In genomic region chr4:74840931-74841330, GRCh38 we compare ENCODE assay signal across 31 cellular contexts. TPM values are rescaled to one million over a fixed set of nuclear protein-coding genes. Genes with fewer than 3 reads are reported as not detected.
"Had no signal": no experiment of that assay in that cellular context is flagged by ENCODE, and none has a peak within 500 bp of the region (broad histone marks: within the 10 kb centered on the region; RNA-seq: fewer than 3 reads in every experiment).

No MANE protein-coding gene starts in this region.

- H3K27me3 ChIP-seq: adrenal gland, body of pancreas, cardiac muscle cell, foreskin keratinocyte, heart right ventricle, spleen, transverse colon had no signal

- H3K36me3 ChIP-seq: adrenal gland, cardiac muscle cell, heart right ventricle, lower lobe of right lung, spleen, transverse colon, WERI-Rb-1 had no signal

- H3K9me3 ChIP-seq: adrenal gland, body of pancreas, heart right ventricle, lower lobe of right lung, spleen, transverse colon had no signal

- H3K4me3 ChIP-seq: adrenal gland, body of pancreas, cardiac muscle cell, coronary artery, dorsolateral prefrontal cortex, heart right ventricle, lower lobe of right lung, spleen, transverse colon had no signal

- ATAC-seq: activated CD4-positive, CD25-positive, alpha-beta regulatory T cell treated with anti-CD3 and anti-CD28 coated beads, Interleukin-2, amount 50 U/mL, for 24 hours; body of pancreas; effector memory CD8-positive, alpha-beta T cell; foreskin keratinocyte; heart right ventricle; left lobe of liver; lower lobe of right lung; right cardiac atrium; T-helper 17 cell had no signal

- H3K4me1 Mint-ChIP-seq: activated naive CD8-positive, alpha-beta T cell treated with anti-CD3 and anti-CD28 coated beads for 36 hours; T-helper 17 cell had no signal

- H3K9me3 Mint-ChIP-seq: activated naive CD4-positive, alpha-beta T cell treated with anti-CD3 and anti-CD28 coated beads for 36 hours; activated naive CD8-positive, alpha-beta T cell treated with anti-CD3 and anti-CD28 coated beads for 36 hours; activated T-helper 1 cell treated with anti-CD3 and anti-CD28 coated beads, Interleukin-12 subunit alpha, Interleukin-12 subunit beta, Interleukin-2, Interleukin-4 antibody, amounts not matched to agents 30 ng/mL and 10 ng/mL and 1 ng/mL, durations not matched to agents 14 hours and 24 hours and 36 hours had no signal

- DNase-seq: activated CD4-positive, alpha-beta T cell treated with anti-CD3 and anti-CD28 coated beads for 48 hours; activated CD4-positive, alpha-beta T cell treated with anti-CD3 and anti-CD28 coated beads, Interleukin-2, amount 50 U/mL, for 48 hours; activated CD8-positive, alpha-beta memory T cell treated with anti-CD3 and anti-CD28 coated beads for 24 hours; activated effector memory CD4-positive, alpha-beta T cell treated with anti-CD3 and anti-CD28 coated beads, Interleukin-2, amount 50 U/mL, for 16 hours; activated naive CD4-positive, alpha-beta T cell treated with anti-CD3 and anti-CD28 coated beads for 36 hours; activated naive CD8-positive, alpha-beta T cell treated with anti-CD3 and anti-CD28 coated beads for 36 hours; activated T-cell treated with anti-CD3 and anti-CD28 coated beads, Interleukin-2, amount 50 U/mL, for 1 hour; adrenal gland; aorta; body of pancreas; dorsolateral prefrontal cortex; effector memory CD8-positive, alpha-beta T cell; erythroblast; foreskin keratinocyte; heart right ventricle; lower lobe of right lung; mesenchymal stem cell; right cardiac atrium; spleen; stimulated activated naive CD4-positive, alpha-beta T cell; T-helper 17 cell; T1000; transverse colon; WERI-Rb-1 had no signal

- H3K27ac Mint-ChIP-seq: activated naive CD4-positive, alpha-beta T cell treated with anti-CD3 and anti-CD28 coated beads for 36 hours; activated naive CD8-positive, alpha-beta T cell treated with anti-CD3 and anti-CD28 coated beads for 36 hours; activated T-helper 1 cell treated with anti-CD3 and anti-CD28 coated beads, Interleukin-12 subunit alpha, Interleukin-12 subunit beta, Interleukin-2, Interleukin-4 antibody, amounts not matched to agents 30 ng/mL and 10 ng/mL and 1 ng/mL, durations not matched to agents 14 hours and 24 hours and 36 hours; effector memory CD8-positive, alpha-beta T cell; natural killer cell treated with Interleukin-12 subunit alpha and Interleukin-12 subunit beta and Interleukin-15 and Interleukin-18, amount 100 ng/mL, for 72 hours; T-helper 17 cell had no signal

- FAIRE-seq: urothelium cell line had no signal

- H3K4me3 Mint-ChIP-seq: activated naive CD4-positive, alpha-beta T cell treated with anti-CD3 and anti-CD28 coated beads for 36 hours; activated naive CD8-positive, alpha-beta T cell treated with anti-CD3 and anti-CD28 coated beads for 36 hours; activated T-helper 1 cell treated with anti-CD3 and anti-CD28 coated beads, Interleukin-12 subunit alpha, Interleukin-12 subunit beta, Interleukin-2, Interleukin-4 antibody, amounts not matched to agents 30 ng/mL and 10 ng/mL and 1 ng/mL, durations not matched to agents 14 hours and 24 hours and 36 hours; effector memory CD8-positive, alpha-beta T cell; natural killer cell treated with Interleukin-12 subunit alpha and Interleukin-12 subunit beta and Interleukin-15 and Interleukin-18, amount 100 ng/mL, for 72 hours; T-helper 17 cell had no signal

- H3K36me3 Mint-ChIP-seq: activated naive CD8-positive, alpha-beta T cell treated with anti-CD3 and anti-CD28 coated beads for 36 hours; natural killer cell treated with Interleukin-12 subunit alpha and Interleukin-12 subunit beta and Interleukin-15 and Interleukin-18, amount 100 ng/mL, for 72 hours had no signal

- H3K27ac ChIP-seq: adrenal gland, body of pancreas, cardiac muscle cell, coronary artery, dorsolateral prefrontal cortex, foreskin keratinocyte, heart right ventricle, lower lobe of right lung, spleen, transverse colon, WERI-Rb-1 had no signal

- H3K4me1 ChIP-seq: adrenal gland, body of pancreas, heart right ventricle, lower lobe of right lung, spleen, transverse colon had no signal

RNA-seq across cellular contexts. Expression of gene BTC, which starts 46.6 kb away (rescaled TPM):
- total RNA-seq: activated naive CD4-positive, alpha-beta T cell treated with anti-CD3 and anti-CD28 coated beads for 36 hours; activated naive CD8-positive, alpha-beta T cell treated with anti-CD3 and anti-CD28 coated beads for 36 hours; activated T-helper 1 cell treated with anti-CD3 and anti-CD28 coated beads, Interleukin-12 subunit alpha, Interleukin-12 subunit beta, Interleukin-2, Interleukin-4 antibody, amounts not matched to agents 30 ng/mL and 10 ng/mL and 1 ng/mL, durations not matched to agents 14 hours and 24 hours and 36 hours; cardiac muscle cell; natural killer cell treated with Interleukin-12 subunit alpha and Interleukin-12 subunit beta and Interleukin-15 and Interleukin-18, amount 100 ng/mL, for 72 hours; T-helper 17 cell had no signal
- polyA plus RNA-seq: cardiac muscle cell had no signal
